2 cellular contexts compared by ENCODE assay signal in genomic region chr17:69710926-69711325, GRCh38.
TF ChIP-seq lines count a peak whose summit lies in the region.

No MANE protein-coding gene starts in this region.

TF ChIP-seq in A549, 52 proteins besides CTCF, POLR2A, EP300 and RAD21 (continued from another document):
- no peak for TF ChIP-seq CBX2 (IDR thresholded peaks at IDR 0.05; ENCODE audit: borderline replicate concordance, low read depth)
- TF ChIP-seq HOXB13 (CRISPR knock-in tag; IDR thresholded peaks at IDR 0.05; ENCODE audit: low read depth) = no peak
- TF ChIP-seq TFCP2L1 (CRISPR knock-in tag; IDR thresholded peaks at IDR 0.05) = no peak
- no peak for TF ChIP-seq FOSB (CRISPR knock-in tag; IDR thresholded peaks at IDR 0.05)
- TF ChIP-seq FOSL2 (IDR thresholded peaks at IDR 0.05) = no peak
- no peak for TF ChIP-seq FOSL2 (CRISPR knock-in tag; IDR thresholded peaks at IDR 0.05)
- no peak for TF ChIP-seq TP53 (CRISPR knock-in tag; IDR thresholded peaks at IDR 0.05)
- no peak for TF ChIP-seq HES2 (IDR thresholded peaks at IDR 0.05)
- no peak for TF ChIP-seq MYC (IDR thresholded peaks at IDR 0.05; ENCODE audit: borderline replicate concordance, low read length)
- TF ChIP-seq FOXS1 (CRISPR knock-in tag; IDR thresholded peaks at IDR 0.05) = no peak

TF ChIP-seq in IMR-90, 13 proteins besides CTCF, POLR2A, EP300 and RAD21:
- TF ChIP-seq, protein P1, sequence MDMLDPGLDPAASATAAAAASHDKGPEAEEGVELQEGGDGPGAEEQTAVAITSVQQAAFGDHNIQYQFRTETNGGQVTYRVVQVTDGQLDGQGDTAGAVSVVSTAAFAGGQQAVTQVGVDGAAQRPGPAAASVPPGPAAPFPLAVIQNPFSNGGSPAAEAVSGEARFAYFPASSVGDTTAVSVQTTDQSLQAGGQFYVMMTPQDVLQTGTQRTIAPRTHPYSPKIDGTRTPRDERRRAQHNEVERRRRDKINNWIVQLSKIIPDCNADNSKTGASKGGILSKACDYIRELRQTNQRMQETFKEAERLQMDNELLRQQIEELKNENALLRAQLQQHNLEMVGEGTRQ (IDR thresholded peaks at IDR 0.05; ENCODE audit: low read depth, low read length) = no peak
- TF ChIP-seq MAZ (IDR thresholded peaks at IDR 0.05; ENCODE audit: borderline replicate concordance, low read depth, low read length) = no peak
- TF ChIP-seq FOS (IDR thresholded peaks at IDR 0.05; ENCODE audit: low read depth, low read length) = no peak
